1 cellular context compared by ENCODE assay signal in the genomic region with DNA sequence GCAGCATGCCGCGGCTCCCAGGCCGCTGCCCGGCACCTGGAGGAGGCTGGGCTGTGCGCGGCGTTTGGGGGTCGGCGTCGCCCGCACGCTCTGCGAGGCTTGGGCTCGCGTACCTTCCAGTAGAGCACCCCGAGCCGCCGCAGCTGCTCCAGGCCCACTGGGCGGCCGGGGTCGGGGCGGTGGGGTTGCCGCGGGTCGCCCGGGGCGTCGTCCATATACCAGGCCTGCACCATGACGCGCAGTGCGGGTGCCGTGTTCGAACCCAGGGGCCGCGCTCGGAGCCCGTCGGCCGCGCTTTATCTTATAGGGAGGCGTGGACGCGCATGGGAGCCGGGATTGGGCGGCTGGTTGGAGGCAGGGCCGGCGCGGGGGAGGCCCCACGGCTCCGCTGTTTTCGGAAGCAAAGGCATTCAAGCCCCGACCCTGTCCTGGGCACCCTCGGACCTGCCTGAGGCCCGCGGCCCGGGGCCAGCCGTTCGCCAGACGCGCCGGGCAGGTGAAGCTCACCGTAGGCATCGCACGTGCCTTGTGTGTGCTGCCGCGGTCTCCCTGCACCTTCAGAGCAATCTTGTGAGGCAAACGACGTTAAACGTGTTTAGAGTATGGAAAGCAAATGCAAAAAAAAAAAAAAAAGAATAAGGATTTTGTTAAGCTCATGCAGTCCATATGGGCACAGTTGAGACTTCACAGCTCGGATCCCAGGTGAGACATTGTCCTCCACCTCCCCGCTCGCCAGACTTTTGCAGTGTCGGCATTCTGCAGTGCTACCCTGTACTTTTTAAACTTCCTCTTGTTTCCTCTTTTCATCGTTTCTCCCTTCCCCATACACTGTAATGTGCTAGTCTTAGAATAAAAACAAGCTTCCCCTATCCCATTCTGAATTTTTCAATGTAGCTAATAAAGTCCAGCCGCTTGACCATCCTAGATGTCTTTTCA.
TF ChIP-seq lines count a peak whose summit lies in the region.

A gene with protein sequence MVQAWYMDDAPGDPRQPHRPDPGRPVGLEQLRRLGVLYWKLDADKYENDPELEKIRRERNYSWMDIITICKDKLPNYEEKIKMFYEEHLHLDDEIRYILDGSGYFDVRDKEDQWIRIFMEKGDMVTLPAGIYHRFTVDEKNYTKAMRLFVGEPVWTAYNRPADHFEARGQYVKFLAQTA (minus strand): TSS at position 277 of the 936 bp plus-strand sequence. CDS start 44 bp downstream, at position 233.

TF ChIP-seq in K562, 482 proteins besides CTCF, POLR2A, EP300 and RAD21 (continued from another document and continues in another):
- TF ChIP-seq, protein P1, sequence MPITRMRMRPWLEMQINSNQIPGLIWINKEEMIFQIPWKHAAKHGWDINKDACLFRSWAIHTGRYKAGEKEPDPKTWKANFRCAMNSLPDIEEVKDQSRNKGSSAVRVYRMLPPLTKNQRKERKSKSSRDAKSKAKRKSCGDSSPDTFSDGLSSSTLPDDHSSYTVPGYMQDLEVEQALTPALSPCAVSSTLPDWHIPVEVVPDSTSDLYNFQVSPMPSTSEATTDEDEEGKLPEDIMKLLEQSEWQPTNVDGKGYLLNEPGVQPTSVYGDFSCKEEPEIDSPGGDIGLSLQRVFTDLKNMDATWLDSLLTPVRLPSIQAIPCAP (CRISPR knock-in tag; IDR thresholded peaks at IDR 0.05; ENCODE audit: borderline replicate concordance) = no peak
- TF ChIP-seq ZNF274 (IDR thresholded peaks at IDR 0.05; ENCODE audit: borderline replicate concordance, low read depth, low read length) (no peak; the same call in 1 of the 2 replicates), GTF2A2 (tag; IDR thresholded peaks at IDR 0.05) (peak; percentile 78), ZFX (CRISPR knock-in tag; IDR thresholded peaks at IDR 0.05) (peak; percentile 98), ESRRA (IDR thresholded peaks at IDR 0.05; ENCODE audit: borderline replicate concordance, low read depth) (no peak), NR1H2 (CRISPR knock-in tag; IDR thresholded peaks at IDR 0.05) (peak; percentile 88; the same call in 1 of the 2 replicates), ZNF717 (CRISPR knock-in tag; IDR thresholded peaks at IDR 0.05) (no peak), MBD2 (IDR thresholded peaks at IDR 0.05; ENCODE audit: borderline replicate concordance, low read depth) (peak; percentile 33; the same call in 1 of the 2 replicates), HMG20B (CRISPR knock-in tag; IDR thresholded peaks at IDR 0.05) (no peak), ZEB2 (IDR thresholded peaks at IDR 0.05) (peak; percentile 49; the same call in 1 of the 2 replicates), CHD2 (IDR thresholded peaks at IDR 0.05; ENCODE audit: low read depth, low read length) (no peak), ZNF217 (CRISPR knock-in tag; IDR thresholded peaks at IDR 0.05) (no peak), DDX20 (tag; IDR thresholded peaks at IDR 0.05; ENCODE audit: low read depth) (no peak), ZBTB7A (IDR thresholded peaks at IDR 0.05; ENCODE audit: borderline replicate concordance, control insufficient read depth, low read depth, low read length) (no peak), ZNF146 (CRISPR knock-in tag; IDR thresholded peaks at IDR 0.05; ENCODE audit: unreplicated experiment) (peak; percentile 2), CBX8 (IDR thresholded peaks at IDR 0.05; ENCODE audit: borderline replicate concordance, extremely low read depth, low read depth, low read length, poor library complexity, severe bottlenecking) (no peak), GATAD2A (IDR thresholded peaks at IDR 0.05) (0 out of 2 replicates have a peak, but pooled peaks have one; percentile 44), RFX7 (CRISPR knock-in tag; IDR thresholded peaks at IDR 0.05) (0 out of 2 replicates have a peak, but pooled peaks have one; percentile 47), SETDB1 (IDR thresholded peaks at IDR 0.05; ENCODE audit: low read length) (no peak), BCL6 (CRISPR knock-in tag; IDR thresholded peaks at IDR 0.05) (no peak), GABPB2 (CRISPR knock-in tag; conservative IDR thresholded peaks at IDR 0.05) (no peak), SAP30 (IDR thresholded peaks at IDR 0.05; ENCODE audit: borderline replicate concordance, insufficient read depth, low read depth, low read length, poor library complexity, severe bottlenecking) (no peak), WHSC1 (IDR thresholded peaks at IDR 0.05; ENCODE audit: low read length) (no peak), EWSR1 (IDR thresholded peaks at IDR 0.05; ENCODE audit: borderline replicate concordance, low read depth, partially characterized antibody) (no peak), ZNF212 (CRISPR knock-in tag; IDR thresholded peaks at IDR 0.05) (no peak), HNRNPH1 (optimal IDR thresholded peaks at IDR 0.05; ENCODE audit: low read depth, low read length) (no peak), DACH1 (IDR thresholded peaks at IDR 0.05; ENCODE audit: partially characterized antibody) (no peak), POLR2AphosphoS5 (IDR thresholded peaks at IDR 0.05; ENCODE audit: control insufficient read depth, insufficient read depth, low read depth, low read length) (peak; percentile 69; the same call in 1 of the 2 replicates), ZNF408 (CRISPR knock-in tag; IDR thresholded peaks at IDR 0.05; ENCODE audit: low read depth) (no peak)
- TF ChIP-seq, protein P2, sequence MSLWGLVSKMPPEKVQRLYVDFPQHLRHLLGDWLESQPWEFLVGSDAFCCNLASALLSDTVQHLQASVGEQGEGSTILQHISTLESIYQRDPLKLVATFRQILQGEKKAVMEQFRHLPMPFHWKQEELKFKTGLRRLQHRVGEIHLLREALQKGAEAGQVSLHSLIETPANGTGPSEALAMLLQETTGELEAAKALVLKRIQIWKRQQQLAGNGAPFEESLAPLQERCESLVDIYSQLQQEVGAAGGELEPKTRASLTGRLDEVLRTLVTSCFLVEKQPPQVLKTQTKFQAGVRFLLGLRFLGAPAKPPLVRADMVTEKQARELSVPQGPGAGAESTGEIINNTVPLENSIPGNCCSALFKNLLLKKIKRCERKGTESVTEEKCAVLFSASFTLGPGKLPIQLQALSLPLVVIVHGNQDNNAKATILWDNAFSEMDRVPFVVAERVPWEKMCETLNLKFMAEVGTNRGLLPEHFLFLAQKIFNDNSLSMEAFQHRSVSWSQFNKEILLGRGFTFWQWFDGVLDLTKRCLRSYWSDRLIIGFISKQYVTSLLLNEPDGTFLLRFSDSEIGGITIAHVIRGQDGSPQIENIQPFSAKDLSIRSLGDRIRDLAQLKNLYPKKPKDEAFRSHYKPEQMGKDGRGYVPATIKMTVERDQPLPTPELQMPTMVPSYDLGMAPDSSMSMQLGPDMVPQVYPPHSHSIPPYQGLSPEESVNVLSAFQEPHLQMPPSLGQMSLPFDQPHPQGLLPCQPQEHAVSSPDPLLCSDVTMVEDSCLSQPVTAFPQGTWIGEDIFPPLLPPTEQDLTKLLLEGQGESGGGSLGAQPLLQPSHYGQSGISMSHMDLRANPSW (CRISPR knock-in tag; IDR thresholded peaks at IDR 0.05) = no peak
- TF ChIP-seq, protein P3, sequence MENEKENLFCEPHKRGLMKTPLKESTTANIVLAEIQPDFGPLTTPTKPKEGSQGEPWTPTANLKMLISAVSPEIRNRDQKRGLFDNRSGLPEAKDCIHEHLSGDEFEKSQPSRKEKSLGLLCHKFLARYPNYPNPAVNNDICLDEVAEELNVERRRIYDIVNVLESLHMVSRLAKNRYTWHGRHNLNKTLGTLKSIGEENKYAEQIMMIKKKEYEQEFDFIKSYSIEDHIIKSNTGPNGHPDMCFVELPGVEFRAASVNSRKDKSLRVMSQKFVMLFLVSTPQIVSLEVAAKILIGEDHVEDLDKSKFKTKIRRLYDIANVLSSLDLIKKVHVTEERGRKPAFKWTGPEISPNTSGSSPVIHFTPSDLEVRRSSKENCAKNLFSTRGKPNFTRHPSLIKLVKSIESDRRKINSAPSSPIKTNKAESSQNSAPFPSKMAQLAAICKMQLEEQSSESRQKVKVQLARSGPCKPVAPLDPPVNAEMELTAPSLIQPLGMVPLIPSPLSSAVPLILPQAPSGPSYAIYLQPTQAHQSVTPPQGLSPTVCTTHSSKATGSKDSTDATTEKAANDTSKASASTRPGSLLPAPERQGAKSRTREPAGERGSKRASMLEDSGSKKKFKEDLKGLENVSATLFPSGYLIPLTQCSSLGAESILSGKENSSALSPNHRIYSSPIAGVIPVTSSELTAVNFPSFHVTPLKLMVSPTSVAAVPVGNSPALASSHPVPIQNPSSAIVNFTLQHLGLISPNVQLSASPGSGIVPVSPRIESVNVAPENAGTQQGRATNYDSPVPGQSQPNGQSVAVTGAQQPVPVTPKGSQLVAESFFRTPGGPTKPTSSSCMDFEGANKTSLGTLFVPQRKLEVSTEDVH (IDR thresholded peaks at IDR 0.05; ENCODE audit: low read depth, partially characterized antibody) = no peak
- TF ChIP-seq, protein P4, sequence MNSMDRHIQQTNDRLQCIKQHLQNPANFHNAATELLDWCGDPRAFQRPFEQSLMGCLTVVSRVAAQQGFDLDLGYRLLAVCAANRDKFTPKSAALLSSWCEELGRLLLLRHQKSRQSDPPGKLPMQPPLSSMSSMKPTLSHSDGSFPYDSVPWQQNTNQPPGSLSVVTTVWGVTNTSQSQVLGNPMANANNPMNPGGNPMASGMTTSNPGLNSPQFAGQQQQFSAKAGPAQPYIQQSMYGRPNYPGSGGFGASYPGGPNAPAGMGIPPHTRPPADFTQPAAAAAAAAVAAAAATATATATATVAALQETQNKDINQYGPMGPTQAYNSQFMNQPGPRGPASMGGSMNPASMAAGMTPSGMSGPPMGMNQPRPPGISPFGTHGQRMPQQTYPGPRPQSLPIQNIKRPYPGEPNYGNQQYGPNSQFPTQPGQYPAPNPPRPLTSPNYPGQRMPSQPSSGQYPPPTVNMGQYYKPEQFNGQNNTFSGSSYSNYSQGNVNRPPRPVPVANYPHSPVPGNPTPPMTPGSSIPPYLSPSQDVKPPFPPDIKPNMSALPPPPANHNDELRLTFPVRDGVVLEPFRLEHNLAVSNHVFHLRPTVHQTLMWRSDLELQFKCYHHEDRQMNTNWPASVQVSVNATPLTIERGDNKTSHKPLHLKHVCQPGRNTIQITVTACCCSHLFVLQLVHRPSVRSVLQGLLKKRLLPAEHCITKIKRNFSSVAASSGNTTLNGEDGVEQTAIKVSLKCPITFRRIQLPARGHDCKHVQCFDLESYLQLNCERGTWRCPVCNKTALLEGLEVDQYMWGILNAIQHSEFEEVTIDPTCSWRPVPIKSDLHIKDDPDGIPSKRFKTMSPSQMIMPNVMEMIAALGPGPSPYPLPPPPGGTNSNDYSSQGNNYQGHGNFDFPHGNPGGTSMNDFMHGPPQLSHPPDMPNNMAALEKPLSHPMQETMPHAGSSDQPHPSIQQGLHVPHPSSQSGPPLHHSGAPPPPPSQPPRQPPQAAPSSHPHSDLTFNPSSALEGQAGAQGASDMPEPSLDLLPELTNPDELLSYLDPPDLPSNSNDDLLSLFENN (IDR thresholded peaks at IDR 0.05; ENCODE audit: low read depth in 2 of 2, low read length in 2 of 2) = no peak
- TF ChIP-seq, protein P5, sequence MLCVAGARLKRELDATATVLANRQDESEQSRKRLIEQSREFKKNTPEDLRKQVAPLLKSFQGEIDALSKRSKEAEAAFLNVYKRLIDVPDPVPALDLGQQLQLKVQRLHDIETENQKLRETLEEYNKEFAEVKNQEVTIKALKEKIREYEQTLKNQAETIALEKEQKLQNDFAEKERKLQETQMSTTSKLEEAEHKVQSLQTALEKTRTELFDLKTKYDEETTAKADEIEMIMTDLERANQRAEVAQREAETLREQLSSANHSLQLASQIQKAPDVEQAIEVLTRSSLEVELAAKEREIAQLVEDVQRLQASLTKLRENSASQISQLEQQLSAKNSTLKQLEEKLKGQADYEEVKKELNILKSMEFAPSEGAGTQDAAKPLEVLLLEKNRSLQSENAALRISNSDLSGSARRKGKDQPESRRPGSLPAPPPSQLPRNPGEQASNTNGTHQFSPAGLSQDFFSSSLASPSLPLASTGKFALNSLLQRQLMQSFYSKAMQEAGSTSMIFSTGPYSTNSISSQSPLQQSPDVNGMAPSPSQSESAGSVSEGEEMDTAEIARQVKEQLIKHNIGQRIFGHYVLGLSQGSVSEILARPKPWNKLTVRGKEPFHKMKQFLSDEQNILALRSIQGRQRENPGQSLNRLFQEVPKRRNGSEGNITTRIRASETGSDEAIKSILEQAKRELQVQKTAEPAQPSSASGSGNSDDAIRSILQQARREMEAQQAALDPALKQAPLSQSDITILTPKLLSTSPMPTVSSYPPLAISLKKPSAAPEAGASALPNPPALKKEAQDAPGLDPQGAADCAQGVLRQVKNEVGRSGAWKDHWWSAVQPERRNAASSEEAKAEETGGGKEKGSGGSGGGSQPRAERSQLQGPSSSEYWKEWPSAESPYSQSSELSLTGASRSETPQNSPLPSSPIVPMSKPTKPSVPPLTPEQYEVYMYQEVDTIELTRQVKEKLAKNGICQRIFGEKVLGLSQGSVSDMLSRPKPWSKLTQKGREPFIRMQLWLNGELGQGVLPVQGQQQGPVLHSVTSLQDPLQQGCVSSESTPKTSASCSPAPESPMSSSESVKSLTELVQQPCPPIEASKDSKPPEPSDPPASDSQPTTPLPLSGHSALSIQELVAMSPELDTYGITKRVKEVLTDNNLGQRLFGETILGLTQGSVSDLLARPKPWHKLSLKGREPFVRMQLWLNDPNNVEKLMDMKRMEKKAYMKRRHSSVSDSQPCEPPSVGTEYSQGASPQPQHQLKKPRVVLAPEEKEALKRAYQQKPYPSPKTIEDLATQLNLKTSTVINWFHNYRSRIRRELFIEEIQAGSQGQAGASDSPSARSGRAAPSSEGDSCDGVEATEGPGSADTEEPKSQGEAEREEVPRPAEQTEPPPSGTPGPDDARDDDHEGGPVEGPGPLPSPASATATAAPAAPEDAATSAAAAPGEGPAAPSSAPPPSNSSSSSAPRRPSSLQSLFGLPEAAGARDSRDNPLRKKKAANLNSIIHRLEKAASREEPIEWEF (CRISPR knock-in tag; IDR thresholded peaks at IDR 0.05) = no peak
- TF ChIP-seq, protein P6, sequence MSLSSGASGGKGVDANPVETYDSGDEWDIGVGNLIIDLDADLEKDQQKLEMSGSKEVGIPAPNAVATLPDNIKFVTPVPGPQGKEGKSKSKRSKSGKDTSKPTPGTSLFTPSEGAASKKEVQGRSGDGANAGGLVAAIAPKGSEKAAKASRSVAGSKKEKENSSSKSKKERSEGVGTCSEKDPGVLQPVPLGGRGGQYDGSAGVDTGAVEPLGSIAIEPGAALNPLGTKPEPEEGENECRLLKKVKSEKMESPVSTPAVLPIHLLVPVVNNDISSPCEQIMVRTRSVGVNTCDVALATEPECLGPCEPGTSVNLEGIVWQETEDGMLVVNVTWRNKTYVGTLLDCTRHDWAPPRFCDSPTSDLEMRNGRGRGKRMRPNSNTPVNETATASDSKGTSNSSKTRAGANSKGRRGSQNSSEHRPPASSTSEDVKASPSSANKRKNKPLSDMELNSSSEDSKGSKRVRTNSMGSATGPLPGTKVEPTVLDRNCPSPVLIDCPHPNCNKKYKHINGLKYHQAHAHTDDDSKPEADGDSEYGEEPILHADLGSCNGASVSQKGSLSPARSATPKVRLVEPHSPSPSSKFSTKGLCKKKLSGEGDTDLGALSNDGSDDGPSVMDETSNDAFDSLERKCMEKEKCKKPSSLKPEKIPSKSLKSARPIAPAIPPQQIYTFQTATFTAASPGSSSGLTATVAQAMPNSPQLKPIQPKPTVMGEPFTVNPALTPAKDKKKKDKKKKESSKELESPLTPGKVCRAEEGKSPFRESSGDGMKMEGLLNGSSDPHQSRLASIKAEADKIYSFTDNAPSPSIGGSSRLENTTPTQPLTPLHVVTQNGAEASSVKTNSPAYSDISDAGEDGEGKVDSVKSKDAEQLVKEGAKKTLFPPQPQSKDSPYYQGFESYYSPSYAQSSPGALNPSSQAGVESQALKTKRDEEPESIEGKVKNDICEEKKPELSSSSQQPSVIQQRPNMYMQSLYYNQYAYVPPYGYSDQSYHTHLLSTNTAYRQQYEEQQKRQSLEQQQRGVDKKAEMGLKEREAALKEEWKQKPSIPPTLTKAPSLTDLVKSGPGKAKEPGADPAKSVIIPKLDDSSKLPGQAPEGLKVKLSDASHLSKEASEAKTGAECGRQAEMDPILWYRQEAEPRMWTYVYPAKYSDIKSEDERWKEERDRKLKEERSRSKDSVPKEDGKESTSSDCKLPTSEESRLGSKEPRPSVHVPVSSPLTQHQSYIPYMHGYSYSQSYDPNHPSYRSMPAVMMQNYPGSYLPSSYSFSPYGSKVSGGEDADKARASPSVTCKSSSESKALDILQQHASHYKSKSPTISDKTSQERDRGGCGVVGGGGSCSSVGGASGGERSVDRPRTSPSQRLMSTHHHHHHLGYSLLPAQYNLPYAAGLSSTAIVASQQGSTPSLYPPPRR (CRISPR knock-in tag; IDR thresholded peaks at IDR 0.05; ENCODE audit: borderline replicate concordance) = no peak
